21 cellular contexts compared by ENCODE assay signal in genomic region chr13:99854376-99854775, GRCh38.
A peak's percentile ranks its signal among the peaks of the same experiment; 100 is the strongest.
DNase-seq lines count a peak whose midpoint lies in the region; ATAC-seq and TF ChIP-seq lines count a peak whose summit lies in the region.
"Had no signal": no experiment of that assay in that cellular context is flagged by ENCODE, and none has a peak within 500 bp of the region (broad histone marks: within the 10 kb centered on the region; RNA-seq: fewer than 3 reads in every experiment).

No MANE protein-coding gene starts in this region.

- peaks cover 16% of the 10 kb centered on the region for H3K4me1 ChIP-seq in H9 (ENCODE audit: insufficient read depth, low read length)
- H3K4me1 ChIP-seq: SJSA1 had no signal

- no peak overlapping the region for H4K91ac ChIP-seq in H9 (ENCODE audit: insufficient read length, low read depth, low read length)

- no peaks in the 10 kb centered on the region for H3K79me2 ChIP-seq in H9 (ENCODE audit: insufficient read depth, low read length)

- H3K4me3 Mint-ChIP-seq in H9 (peak overlapping the region in 1 of 2 experiments; percentile 38; a peak in 2 of 5 replicates), nephron progenitor cell (no peak overlapping the region), HFFc6 (no peak overlapping the region)

- H3K9ac ChIP-seq in H9 (ENCODE audit: extremely low read depth, insufficient read length, low read length) = no peak overlapping the region

- H3K18ac ChIP-seq in H9 (ENCODE audit: insufficient read length, low read depth, low read length) = no peak overlapping the region

- H3K4ac ChIP-seq in H9 (ENCODE audit: low read depth, low read length) = no peak overlapping the region

- no peak overlapping the region for H2AFZ ChIP-seq in H9 (ENCODE audit: low read length)

- no peak overlapping the region for H2BK20ac ChIP-seq in H9 (ENCODE audit: low read depth, low read length, poor library complexity, severe bottlenecking)

- H3K27me3 Mint-ChIP-seq in H9 (ENCODE audit: low read depth) (no peaks in the 10 kb centered on the region), nephron progenitor cell (ENCODE audit: low read depth, poor library complexity) (peaks cover 11% of the 10 kb centered on the region), HFFc6 (ENCODE audit: insufficient read depth) (peaks cover 22% of the 10 kb centered on the region)

- H3K27me3 ChIP-seq in H9 (ENCODE audit: insufficient read depth, low read length) = no peaks in the 10 kb centered on the region
- H3K27me3 ChIP-seq: MG63 had no signal

- no peak overlapping the region for H2BK120ac ChIP-seq in H9 (ENCODE audit: low read depth, low read length, poor library complexity, severe bottlenecking)

- H3K14ac ChIP-seq in H9 (ENCODE audit: insufficient read depth, low read length) = no peak overlapping the region

- no peak overlapping the region for H4K8ac ChIP-seq in H9 (replicated peaks; ENCODE audit: insufficient read length, low read depth, low read length)

- H3K9me3 Mint-ChIP-seq in H9 (no peaks in the 10 kb centered on the region), nephron progenitor cell (no peaks in the 10 kb centered on the region), HFFc6 (no peaks in the 10 kb centered on the region)

- no peaks in the 10 kb centered on the region for H4K20me1 ChIP-seq in H9 (ENCODE audit: control insufficient read depth, insufficient read depth, insufficient read length)

- H2BK12ac ChIP-seq in H9 (ENCODE audit: insufficient read length, low read depth, low read length) = no peak overlapping the region

- no peak overlapping the region for H2AK5ac ChIP-seq in H9 (ENCODE audit: insufficient read length, low read length)

- TF ChIP-seq CTCF in H9 (conservative IDR thresholded peaks at IDR 0.05) = no peak
- TF ChIP-seq CTCF in nephron progenitor cell (IDR thresholded peaks at IDR 0.05) = no peak
- no peak for TF ChIP-seq CTCF in HFFc6 (IDR thresholded peaks at IDR 0.05)

- no peaks in the 10 kb centered on the region for H3K23me2 ChIP-seq in H9 (ENCODE audit: insufficient read length, low read depth, low read length, poor library complexity, severe bottlenecking)

- DNase-seq in H9 = no peak
- peak; percentile 60 to 86 for DNase-seq in NCI-H446 (lab: John Stamatoyannopoulos, UW)
- DNase-seq in cerebellar cortex (ENCODE audit: low spot score) = peak; percentile 71
- DNase-seq in nephron progenitor cell = no peak
- DNase-seq in HFFc6 = no peak
- DNase-seq in NK-92 treated with Interleukin-12 subunit alpha and Interleukin-12 subunit beta, amount 100 ng/mL, for 24 hours (lab: John Stamatoyannopoulos, UW) = no peak
- DNase-seq: Calu3, DMS153, DND-41, IMR-90, KG1, MG63, NCI-H1105 treated with DMSO at 0.1 percent for 48 hours, NCI-H146, NCI-H2029 treated with DMSO at 0.1 percent for 48 hours, NCI-H226, NCI-H526, Right ventricle myocardium superior, RPMI8226 had no signal

- no peaks in the 10 kb centered on the region for H3K79me1 ChIP-seq in H9 (ENCODE audit: insufficient read depth, low read depth, low read length, poor library complexity, severe bottlenecking)

- H3K4me1 Mint-ChIP-seq in H9 (peaks cover 63% of the 10 kb centered on the region in 2 experiments), nephron progenitor cell (peaks cover 33% of the 10 kb centered on the region), HFFc6 (ENCODE audit: low read depth) (no peaks in the 10 kb centered on the region)

- no peak for ATAC-seq in GM21367 (IDR thresholded peaks at IDR 0.05; ENCODE audit: unreplicated experiment)

- H3K9me3 ChIP-seq in H9 (ENCODE audit: control insufficient read depth, low read depth, low read length) = no peaks in the 10 kb centered on the region
- H3K9me3 ChIP-seq: MG63, SJSA1 had no signal

- H2BK5ac ChIP-seq in H9 (ENCODE audit: insufficient read length, low read length) = no peak overlapping the region

- H3K23ac ChIP-seq in H9 (ENCODE audit: insufficient read length, low read depth, low read length) = no peak overlapping the region

- H3K36me3 Mint-ChIP-seq in H9 (ENCODE audit: insufficient read depth in 1 of 3, low read depth in 3 of 3) (no peaks in the 10 kb centered on the region), nephron progenitor cell (ENCODE audit: low read depth) (no peaks in the 10 kb centered on the region), HFFc6 (ENCODE audit: low read depth) (no peaks in the 10 kb centered on the region)

- H3T11ph ChIP-seq in H9 (ENCODE audit: low read length) = no peak overlapping the region

- H3K4me2 ChIP-seq in H9 (ENCODE audit: insufficient read depth, insufficient read length, low read length) = no peak overlapping the region

- H3K27ac Mint-ChIP-seq in H9 = peak overlapping the region; percentile 74 to 94 (median 92)
- H3K27ac Mint-ChIP-seq in nephron progenitor cell = peak overlapping the region; percentile 79
- H3K27ac Mint-ChIP-seq in HFFc6 = no peak overlapping the region

- WGBS in H9 (ENCODE audit: extremely low coverage, insufficient read length, low lambda C conversion rate) = no CpG with 5 or more reads among the region's 14 CpGs

- H3K27ac ChIP-seq in H9 (ENCODE audit: insufficient read length, low read depth, low read length) = no peak overlapping the region
- H3K27ac ChIP-seq: SJSA1 had no signal

- H3K56ac ChIP-seq in H9 (ENCODE audit: insufficient read length, low read depth, low read length) = no peak overlapping the region

- H4K5ac ChIP-seq in H9 (ENCODE audit: insufficient read length, low read depth, low read length) = no peak overlapping the region

- no peak overlapping the region for H2BK15ac ChIP-seq in H9 (ENCODE audit: low read depth, low read length)

Comparison
In these comparisons a context has a peak if more than half of its experiments do, and no peak if none do; other contexts are left out.
1. DNase-seq: peak in NCI-H446 (2 of 2) and cerebellar cortex (single experiment); none in H9 (single experiment), nephron progenitor cell (single experiment), HFFc6 (single experiment) and NK-92 treated with Interleukin-12 subunit alpha and Interleukin-12 subunit beta, amount 100 ng/mL, for 24 hours (single experiment).